In the genomic region with DNA sequence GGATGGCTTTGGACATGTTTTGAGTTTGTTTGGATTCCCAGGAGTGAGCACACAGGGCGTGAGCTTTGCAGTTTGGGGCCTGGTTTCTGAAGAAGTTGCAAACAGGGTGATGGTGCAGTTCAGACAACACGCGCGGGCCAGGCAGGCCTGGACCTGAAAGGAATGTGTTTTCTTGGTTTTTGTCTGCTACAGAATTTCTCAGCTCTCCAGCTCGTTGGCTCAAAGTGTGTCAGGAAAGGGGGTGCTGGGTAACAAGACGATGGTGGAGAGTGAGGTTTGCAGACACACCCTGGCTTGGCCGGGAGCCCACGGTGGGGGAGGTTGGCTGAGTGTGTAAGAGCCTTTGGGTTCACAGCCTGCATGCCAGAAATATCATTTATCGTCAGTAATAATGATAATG, we compare ENCODE assay signal across 9 cellular contexts.
DNase-seq lines count a peak whose midpoint lies in the region; ATAC-seq and TF ChIP-seq lines count a peak whose summit lies in the region.
"Had no signal": no experiment of that assay in that cellular context is flagged by ENCODE, and none has a peak within 500 bp of the region (broad histone marks: within the 10 kb centered on the region; RNA-seq: fewer than 3 reads in every experiment).

No MANE protein-coding gene starts in this region.

- ATAC-seq in CD8-positive, alpha-beta T cell: no peak
- no peak for ATAC-seq in HG03097 (IDR thresholded peaks at IDR 0.05; ENCODE audit: low FRiP score, unreplicated experiment)
- no peak for ATAC-seq in HG03196 (IDR thresholded peaks at IDR 0.05; ENCODE audit: unreplicated experiment)

- H3K4me1 Mint-ChIP-seq in CD8-positive, alpha-beta T cell (ENCODE audit: low read depth): peaks cover 56% of the 10 kb centered on the region

- intact Hi-C loops in CD8-positive, alpha-beta T cell (cut with DNase I, micrococcal nuclease): loop anchor here in 1 of 2 experiments (10.0 kb wide), 1 partner anchor 1128 kb away; no protein-coding TSS in a partner anchor
- intact Hi-C loops in posterior vena cava (cut with DNase I): no loop called here

- H3K27me3 Mint-ChIP-seq in CD8-positive, alpha-beta T cell (ENCODE audit: low read depth): no peaks in the 10 kb centered on the region

- H3K27me3 ChIP-seq in CD8-positive, alpha-beta T cell (ENCODE audit: insufficient read depth, low read length): no peaks in the 10 kb centered on the region

- H3K36me3 ChIP-seq in CD8-positive, alpha-beta T cell (ENCODE audit: insufficient read depth, low read length): no peaks in the 10 kb centered on the region

- DNase-seq in CD8-positive, alpha-beta T cell: peak in 3 of 7 experiments; percentile 53 to 63 (median 57)
- DNase-seq in RWPE1 (ENCODE audit: low spot score) (peak; percentile 94), fibroblast of mammary gland (ENCODE audit: low read depth) (peak; percentile 74), posterior vena cava (ENCODE audit: low spot score) (peak; percentile 82), NCI-H2196 (lab: John Stamatoyannopoulos, UW; ENCODE audit: unreplicated experiment) (no peak)
- no peak for DNase-seq in activated naive CD4-positive, alpha-beta T cell treated with Interleukin-2 at 50 U/mL for 16 hours
- DNase-seq: SW 1271 had no signal

- CTCF ChIA-PET in CD8-positive, alpha-beta T cell (lab: Charles Lee): interaction anchor here (0.6 to 2.7 kb wide), 2 partner anchors 123 to 179 kb away, joined by 3 to 12 read pairs; no protein-coding TSS in a partner anchor
- CTCF ChIA-PET in RWPE1 (lab: Yijun Ruan, JAX): interaction anchor here (0.6 kb wide), 2 partner anchors 31 to 387 kb away, joined by 3 read pairs; no protein-coding TSS in a partner anchor

- H3K36me3 Mint-ChIP-seq in CD8-positive, alpha-beta T cell: peaks cover 21% of the 10 kb centered on the region

- H3K9me3 Mint-ChIP-seq in CD8-positive, alpha-beta T cell: no peaks in the 10 kb centered on the region

- peak overlapping the region; percentile 29 for H3K27ac ChIP-seq in CD8-positive, alpha-beta T cell (ENCODE audit: low read depth, low read length)
- H3K27ac ChIP-seq in RWPE1: peak overlapping the region; percentile 100

- TF ChIP-seq CTCF in CD8-positive, alpha-beta T cell (IDR thresholded peaks at IDR 0.05): no peak
- TF ChIP-seq CTCF in RWPE1 (conservative IDR thresholded peaks at IDR 0.05; ENCODE audit: low read depth): no peak
- TF ChIP-seq CTCF in fibroblast of mammary gland (conservative IDR thresholded peaks at IDR 0.05; ENCODE audit: control insufficient read depth, insufficient read depth, low read depth, low read length): no peak

- H3K4me1 ChIP-seq in CD8-positive, alpha-beta T cell (ENCODE audit: insufficient read depth, low read length): peaks cover 44% of the 10 kb centered on the region

- H3K9me3 ChIP-seq in CD8-positive, alpha-beta T cell (ENCODE audit: low read length): no peaks in the 10 kb centered on the region

- H3K4me3 ChIP-seq in CD8-positive, alpha-beta T cell (ENCODE audit: low read depth, low read length): no peak overlapping the region
- H3K4me3 ChIP-seq in fibroblast of mammary gland (ENCODE audit: control insufficient read depth, low read depth, low read length): no peak overlapping the region

- peak overlapping the region; percentile 30 for H3K4me3 Mint-ChIP-seq in CD8-positive, alpha-beta T cell

- H3K27ac Mint-ChIP-seq in CD8-positive, alpha-beta T cell: peak overlapping the region; percentile 89

- POLR2A ChIA-PET in CD8-positive, alpha-beta T cell (lab: Charles Lee): no interaction called here
- POLR2A ChIA-PET in RWPE1 (lab: Yijun Ruan, JAX; ENCODE audit: low non-redundant PET): no interaction called here

Comparison
In these comparisons a context has a peak if more than half of its experiments do, and no peak if none do; other contexts are left out.
1. DNase-seq: peak in RWPE1 (single experiment), fibroblast of mammary gland (single experiment) and posterior vena cava (single experiment); none in NCI-H2196 (single experiment) and activated naive CD4-positive, alpha-beta T cell treated with Interleukin-2 at 50 U/mL for 16 hours (single experiment).